Comparison of ENCODE assay signal across 8 cellular contexts in genomic region chr1:3727042-3727824, GRCh38. TPM values are rescaled to one million over a fixed set of nuclear protein-coding genes. Genes with fewer than 3 reads are reported as not detected.
DNase-seq lines count a peak whose midpoint lies in the region; ATAC-seq and TF ChIP-seq lines count a peak whose summit lies in the region.

No MANE protein-coding gene starts in this region.

- H3K4me3 Mint-ChIP-seq in chondrocyte (ENCODE audit: unreplicated experiment) (no peak overlapping the region), neural crest cell (no peak overlapping the region)

- H3K27me3 Mint-ChIP-seq in chondrocyte (ENCODE audit: low read depth): peaks cover 12% of the 10 kb centered on the region
- peaks cover 4% of the 10 kb centered on the region for H3K27me3 Mint-ChIP-seq in neural crest cell (ENCODE audit: low read depth)

- ATAC-seq in HG03565 (IDR thresholded peaks at IDR 0.05; ENCODE audit: unreplicated experiment): no peak
- no peak for ATAC-seq in GM21447 (IDR thresholded peaks at IDR 0.05; ENCODE audit: unreplicated experiment)

- H3K27ac Mint-ChIP-seq in chondrocyte (ENCODE audit: unreplicated experiment) (no peak overlapping the region), neural crest cell (ENCODE audit: unreplicated experiment) (no peak overlapping the region)

- peaks cover 4% of the 10 kb centered on the region for H3K4me1 Mint-ChIP-seq in chondrocyte (ENCODE audit: low read depth)
- H3K4me1 Mint-ChIP-seq in neural crest cell: peaks cover 9% of the 10 kb centered on the region

- H3K36me3 Mint-ChIP-seq in chondrocyte (ENCODE audit: low read depth) (no peaks in the 10 kb centered on the region), neural crest cell (ENCODE audit: low read depth) (no peaks in the 10 kb centered on the region)

- H3K4me3 ChIP-seq in GM06990 (replicated peaks; ENCODE audit: low read depth, low read length) (no peak overlapping the region), LNCaP clone FGC (ENCODE audit: low read depth, low read length) (no peak overlapping the region)

- H3K36me3 ChIP-seq in GM06990 (ENCODE audit: control insufficient read depth, insufficient read depth, low read length): peaks cover 14% of the 10 kb centered on the region

- no peak for DNase-seq in GM06990 (ENCODE audit: extremely low read depth, insufficient read length)
- no peak for DNase-seq in LNCaP clone FGC (ENCODE audit: low read depth)
- no peak for DNase-seq in chondrocyte (ENCODE audit: low spot score)
- DNase-seq in neural crest cell (ENCODE audit: low read depth, low spot score): peak; percentile 41
- no peak for DNase-seq in NOMO-1 treated with DMSO at 0.1 percent for 48 hours (lab: John Stamatoyannopoulos, UW; ENCODE audit: unreplicated experiment)
- DNase-seq in occipital lobe (lab: John Stamatoyannopoulos, UW): no peak

- H3K9me3 Mint-ChIP-seq in chondrocyte (ENCODE audit: low read depth) (no peaks in the 10 kb centered on the region), neural crest cell (no peaks in the 10 kb centered on the region)

- no peaks in the 10 kb centered on the region for H3K27me3 ChIP-seq in GM06990 (replicated peaks; ENCODE audit: control insufficient read depth, insufficient read depth, low read length)

- peak; percentile 70 for TF ChIP-seq CTCF in GM06990 (IDR thresholded peaks at IDR 0.05; ENCODE audit: insufficient read depth, low read length, poor library complexity, severe bottlenecking)
- TF ChIP-seq CTCF in LNCaP clone FGC (IDR thresholded peaks at IDR 0.05; ENCODE audit: control insufficient read depth, extremely low read depth, insufficient read depth): peak; percentile 51
- TF ChIP-seq CTCF in chondrocyte (IDR thresholded peaks at IDR 0.05): peak; percentile 73
- TF ChIP-seq CTCF in neural crest cell (conservative IDR thresholded peaks at IDR 0.05): peak; percentile 51

RNA-seq across cellular contexts. Expression of gene CCDC27, which starts 25.0 kb away (rescaled TPM):
- total RNA-seq in chondrocyte: not detected in 3 replicates
- total RNA-seq in neural crest cell: not detected in 2 replicates
- not detected for total RNA-seq in occipital lobe

RNA-seq across cellular contexts. Expression of gene SMIM1, which starts 45.3 kb away (rescaled TPM):
- total RNA-seq in chondrocyte (0.72 to 1.00 TPM in 2 of 3 replicates, not detected in the other), neural crest cell (3.8 and 4.7 TPM in 2 replicates), occipital lobe (2.0 TPM)
